ENCODE assay signal across 1 cellular context in the genomic region with DNA sequence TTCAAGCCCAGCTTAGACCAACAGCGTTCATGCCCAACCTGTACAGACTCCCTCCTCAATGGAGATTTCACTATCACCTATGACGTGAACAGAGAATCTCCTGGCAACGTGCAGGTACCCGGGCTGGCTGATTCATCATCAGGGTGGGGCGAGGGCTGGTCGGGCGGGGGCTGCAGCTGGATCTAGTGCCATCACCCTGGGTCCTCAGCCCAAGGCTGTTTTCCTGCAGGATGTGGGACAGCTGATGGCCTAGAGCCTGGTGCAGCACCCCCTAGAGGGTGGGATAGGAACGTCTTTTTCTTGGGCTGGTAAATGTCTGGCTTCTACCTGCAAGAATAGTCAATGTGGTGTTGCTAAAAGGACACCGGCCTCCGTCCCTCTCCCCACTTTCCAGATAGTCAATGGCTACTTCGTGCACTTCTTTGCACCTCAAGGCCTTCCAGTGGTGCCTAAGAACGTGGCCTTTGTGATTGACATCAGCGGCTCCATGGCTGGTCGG.
TF ChIP-seq lines count a peak whose summit lies in the region.

No MANE protein-coding gene starts in this region.

TF ChIP-seq in HCT116, 20 proteins besides CTCF, POLR2A, EP300 and RAD21 (continued from another document):
- TF ChIP-seq, protein P1, sequence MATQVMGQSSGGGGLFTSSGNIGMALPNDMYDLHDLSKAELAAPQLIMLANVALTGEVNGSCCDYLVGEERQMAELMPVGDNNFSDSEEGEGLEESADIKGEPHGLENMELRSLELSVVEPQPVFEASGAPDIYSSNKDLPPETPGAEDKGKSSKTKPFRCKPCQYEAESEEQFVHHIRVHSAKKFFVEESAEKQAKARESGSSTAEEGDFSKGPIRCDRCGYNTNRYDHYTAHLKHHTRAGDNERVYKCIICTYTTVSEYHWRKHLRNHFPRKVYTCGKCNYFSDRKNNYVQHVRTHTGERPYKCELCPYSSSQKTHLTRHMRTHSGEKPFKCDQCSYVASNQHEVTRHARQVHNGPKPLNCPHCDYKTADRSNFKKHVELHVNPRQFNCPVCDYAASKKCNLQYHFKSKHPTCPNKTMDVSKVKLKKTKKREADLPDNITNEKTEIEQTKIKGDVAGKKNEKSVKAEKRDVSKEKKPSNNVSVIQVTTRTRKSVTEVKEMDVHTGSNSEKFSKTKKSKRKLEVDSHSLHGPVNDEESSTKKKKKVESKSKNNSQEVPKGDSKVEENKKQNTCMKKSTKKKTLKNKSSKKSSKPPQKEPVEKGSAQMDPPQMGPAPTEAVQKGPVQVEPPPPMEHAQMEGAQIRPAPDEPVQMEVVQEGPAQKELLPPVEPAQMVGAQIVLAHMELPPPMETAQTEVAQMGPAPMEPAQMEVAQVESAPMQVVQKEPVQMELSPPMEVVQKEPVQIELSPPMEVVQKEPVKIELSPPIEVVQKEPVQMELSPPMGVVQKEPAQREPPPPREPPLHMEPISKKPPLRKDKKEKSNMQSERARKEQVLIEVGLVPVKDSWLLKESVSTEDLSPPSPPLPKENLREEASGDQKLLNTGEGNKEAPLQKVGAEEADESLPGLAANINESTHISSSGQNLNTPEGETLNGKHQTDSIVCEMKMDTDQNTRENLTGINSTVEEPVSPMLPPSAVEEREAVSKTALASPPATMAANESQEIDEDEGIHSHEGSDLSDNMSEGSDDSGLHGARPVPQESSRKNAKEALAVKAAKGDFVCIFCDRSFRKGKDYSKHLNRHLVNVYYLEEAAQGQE (IDR thresholded peaks at IDR 0.05; ENCODE audit: low read depth): no peak
- TF ChIP-seq SIN3A (IDR thresholded peaks at IDR 0.05; ENCODE audit: low read depth) (no peak), ZFX (IDR thresholded peaks at IDR 0.05) (no peak), SRF (IDR thresholded peaks at IDR 0.05; ENCODE audit: low read depth) (no peak)
- TF ChIP-seq, protein P2, sequence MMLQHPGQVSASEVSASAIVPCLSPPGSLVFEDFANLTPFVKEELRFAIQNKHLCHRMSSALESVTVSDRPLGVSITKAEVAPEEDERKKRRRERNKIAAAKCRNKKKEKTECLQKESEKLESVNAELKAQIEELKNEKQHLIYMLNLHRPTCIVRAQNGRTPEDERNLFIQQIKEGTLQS (IDR thresholded peaks at IDR 0.05): no peak
